ENCODE assay signal across 2 cellular contexts in the genomic region with DNA sequence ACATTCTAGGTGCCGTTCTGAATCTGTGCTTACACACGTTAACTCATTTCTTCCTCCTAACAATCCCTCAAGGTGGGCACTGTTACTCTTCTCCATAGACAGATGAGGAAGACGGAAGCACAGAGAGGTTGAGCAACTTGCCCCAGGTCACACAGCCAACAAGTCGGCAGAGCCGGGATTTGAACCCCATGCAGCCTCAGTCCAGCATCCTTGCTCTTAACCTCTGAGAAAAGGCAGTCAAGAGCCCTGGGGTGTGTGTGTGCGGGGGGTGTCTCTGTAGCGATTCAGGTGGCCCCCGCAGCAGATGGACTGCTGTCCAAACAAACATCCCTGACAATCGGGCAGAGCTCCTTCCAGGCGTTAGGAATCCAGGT.
A peak's percentile ranks its signal among the peaks of the same experiment; 100 is the strongest.
TF ChIP-seq lines count a peak whose summit lies in the region.

No MANE protein-coding gene starts in this region.

TF ChIP-seq in HEK293, 187 proteins besides CTCF, POLR2A, EP300 and RAD21:
- TF ChIP-seq ZNF768 (tag by site-specific recombination; IDR thresholded peaks at IDR 0.05) (peak; percentile 88), ZNF248 (tag by site-specific recombination; IDR thresholded peaks at IDR 0.05) (no peak), ZNF423 (tag by site-specific recombination; IDR thresholded peaks at IDR 0.05) (no peak)

TF ChIP-seq in K562, 482 proteins besides CTCF, POLR2A, EP300 and RAD21:
- no peak for TF ChIP-seq ZNF589 (CRISPR knock-in tag; IDR thresholded peaks at IDR 0.05; ENCODE audit: low read depth)
- no peak for TF ChIP-seq JUN (IDR thresholded peaks at IDR 0.05; ENCODE audit: borderline replicate concordance, low read depth, low read length)
- TF ChIP-seq JUN (CRISPR knock-in tag; IDR thresholded peaks at IDR 0.05; ENCODE audit: borderline replicate concordance) = no peak
- no peak for TF ChIP-seq ZNF766 (CRISPR knock-in tag; conservative IDR thresholded peaks at IDR 0.05)
- TF ChIP-seq RBM25 (IDR thresholded peaks at IDR 0.05; ENCODE audit: low read depth, low read length, severe bottlenecking) = peak; percentile 94
- no peak for TF ChIP-seq L3MBTL2 (IDR thresholded peaks at IDR 0.05)
- TF ChIP-seq BRD9 (IDR thresholded peaks at IDR 0.05; ENCODE audit: low read depth, partially characterized antibody) = peak; percentile 30
- 0 out of 2 replicates have a peak, but pooled peaks have one; percentile 55 for TF ChIP-seq PTBP1 (IDR thresholded peaks at IDR 0.05; ENCODE audit: low read depth, low read length)
- TF ChIP-seq ZEB2 (IDR thresholded peaks at IDR 0.05) = no peak
- TF ChIP-seq NUFIP1 (IDR thresholded peaks at IDR 0.05; ENCODE audit: partially characterized antibody) = no peak
- no peak for TF ChIP-seq HMG20B (CRISPR knock-in tag; IDR thresholded peaks at IDR 0.05)
- TF ChIP-seq ZFP36 (IDR thresholded peaks at IDR 0.05; ENCODE audit: low read depth, low read length, partially characterized antibody) = peak; percentile 93
- no peak for TF ChIP-seq ZNF77 (CRISPR knock-in tag; IDR thresholded peaks at IDR 0.05)
- no peak for TF ChIP-seq ZNF175 (CRISPR knock-in tag; IDR thresholded peaks at IDR 0.05; ENCODE audit: low read depth)
- no peak for TF ChIP-seq MCM5 (IDR thresholded peaks at IDR 0.05; ENCODE audit: low read depth)
- no peak for TF ChIP-seq ZNF584 (CRISPR knock-in tag; IDR thresholded peaks at IDR 0.05; ENCODE audit: low read depth)
- peak; percentile 75; the same call in 1 of the 2 replicates for TF ChIP-seq SMARCA5 (IDR thresholded peaks at IDR 0.05)
- TF ChIP-seq CBX1 (IDR thresholded peaks at IDR 0.05; ENCODE audit: low read depth) = peak; percentile 40; the same call in 1 of the 2 replicates
- TF ChIP-seq POU5F1 (IDR thresholded peaks at IDR 0.05; ENCODE audit: borderline replicate concordance, low read depth, low read length, partially characterized antibody) = no peak
- no peak for TF ChIP-seq MEF2D (tag; conservative IDR thresholded peaks at IDR 0.05; ENCODE audit: low read depth)
- no peak for TF ChIP-seq ZNF324 (CRISPR knock-in tag; IDR thresholded peaks at IDR 0.05)
- peak; percentile 67 to 80; a peak in 3 of 4 replicates for TF ChIP-seq KDM1A (IDR thresholded peaks at IDR 0.05)
- peak in 1 of 2 experiments; percentile 52; a peak in 1 of 4 replicates for TF ChIP-seq RCOR1 (IDR thresholded peaks at IDR 0.05; ENCODE audit: borderline replicate concordance in 1 of 2, low read depth in 2 of 2, low read length in 2 of 2)
- TF ChIP-seq DNMT1 (IDR thresholded peaks at IDR 0.05) = no peak
- TF ChIP-seq ZHX1 (conservative IDR thresholded peaks at IDR 0.05; ENCODE audit: low read length) = no peak
- TF ChIP-seq BCOR (IDR thresholded peaks at IDR 0.05) = peak; percentile 91
